ENCODE assay signal across 1 cellular context in the genomic region with DNA sequence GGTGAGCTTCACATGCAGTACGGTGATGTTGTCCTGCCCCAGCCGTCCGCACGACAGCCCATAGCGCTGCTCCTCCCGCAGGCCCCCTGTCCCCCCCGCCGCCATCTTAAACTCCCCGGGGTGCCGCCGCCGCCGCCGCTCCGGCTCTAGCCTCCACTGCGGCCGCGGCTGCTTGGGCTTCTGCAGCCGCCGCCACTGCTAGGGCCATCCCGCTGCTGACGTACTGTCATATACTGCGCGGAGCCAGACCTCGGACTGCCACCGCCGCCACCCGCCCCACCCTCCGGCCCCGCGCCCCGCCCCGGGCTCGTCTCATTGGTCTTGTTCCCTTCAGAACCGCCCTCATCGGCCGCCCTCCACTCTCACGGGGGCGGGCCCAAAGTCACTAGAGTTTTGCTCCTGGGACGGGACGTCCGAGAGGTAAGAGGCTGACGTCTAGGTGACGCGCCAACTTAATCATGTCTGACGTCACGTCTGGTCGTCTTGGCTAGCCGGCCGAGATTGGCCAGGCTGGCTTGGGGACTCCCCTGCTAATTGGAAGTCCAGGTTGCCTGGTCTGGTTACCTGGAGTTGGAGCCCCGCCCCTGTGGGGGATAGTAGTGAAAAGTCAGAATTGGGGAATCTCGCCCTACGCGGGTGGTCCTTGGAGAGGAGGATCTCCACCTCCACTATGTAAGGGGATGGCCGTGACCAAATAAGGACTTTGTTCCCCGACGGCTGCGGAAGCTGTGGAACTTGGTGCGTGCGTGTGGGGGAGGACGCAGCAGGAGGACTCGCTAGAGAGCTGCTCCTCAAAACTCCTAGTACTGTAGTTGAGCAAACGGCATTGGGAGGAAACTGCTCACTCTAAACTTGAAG.
TF ChIP-seq lines count a peak whose summit lies in the region.

A gene (minus strand): TSS at position 235 of the 858 bp plus-strand sequence. CDS start 130 bp downstream, at position 105.

TF ChIP-seq in K562, 482 proteins besides CTCF, POLR2A, EP300 and RAD21 (continued from another document and continues in another):
- TF ChIP-seq, protein P1, sequence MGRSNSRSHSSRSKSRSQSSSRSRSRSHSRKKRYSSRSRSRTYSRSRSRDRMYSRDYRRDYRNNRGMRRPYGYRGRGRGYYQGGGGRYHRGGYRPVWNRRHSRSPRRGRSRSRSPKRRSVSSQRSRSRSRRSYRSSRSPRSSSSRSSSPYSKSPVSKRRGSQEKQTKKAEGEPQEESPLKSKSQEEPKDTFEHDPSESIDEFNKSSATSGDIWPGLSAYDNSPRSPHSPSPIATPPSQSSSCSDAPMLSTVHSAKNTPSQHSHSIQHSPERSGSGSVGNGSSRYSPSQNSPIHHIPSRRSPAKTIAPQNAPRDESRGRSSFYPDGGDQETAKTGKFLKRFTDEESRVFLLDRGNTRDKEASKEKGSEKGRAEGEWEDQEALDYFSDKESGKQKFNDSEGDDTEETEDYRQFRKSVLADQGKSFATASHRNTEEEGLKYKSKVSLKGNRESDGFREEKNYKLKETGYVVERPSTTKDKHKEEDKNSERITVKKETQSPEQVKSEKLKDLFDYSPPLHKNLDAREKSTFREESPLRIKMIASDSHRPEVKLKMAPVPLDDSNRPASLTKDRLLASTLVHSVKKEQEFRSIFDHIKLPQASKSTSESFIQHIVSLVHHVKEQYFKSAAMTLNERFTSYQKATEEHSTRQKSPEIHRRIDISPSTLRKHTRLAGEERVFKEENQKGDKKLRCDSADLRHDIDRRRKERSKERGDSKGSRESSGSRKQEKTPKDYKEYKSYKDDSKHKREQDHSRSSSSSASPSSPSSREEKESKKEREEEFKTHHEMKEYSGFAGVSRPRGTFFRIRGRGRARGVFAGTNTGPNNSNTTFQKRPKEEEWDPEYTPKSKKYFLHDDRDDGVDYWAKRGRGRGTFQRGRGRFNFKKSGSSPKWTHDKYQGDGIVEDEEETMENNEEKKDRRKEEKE (IDR thresholded peaks at IDR 0.05; ENCODE audit: borderline replicate concordance in 1 of 2, control insufficient read depth in 1 of 2, low read depth in 2 of 2, low read length in 1 of 2), result no peak
- TF ChIP-seq TCF3 (CRISPR knock-in tag; IDR thresholded peaks at IDR 0.05) (0 out of 2 replicates have a peak, but pooled peaks have one; percentile 9), RNF2 (IDR thresholded peaks at IDR 0.05) (no peak), NCOA2 (IDR thresholded peaks at IDR 0.05; ENCODE audit: partially characterized antibody in 2 of 2) (no peak), SAP30 (IDR thresholded peaks at IDR 0.05; ENCODE audit: borderline replicate concordance, insufficient read depth, low read depth, low read length, poor library complexity, severe bottlenecking) (no peak), ZC3H8 (IDR thresholded peaks at IDR 0.05) (no peak), STAT5A (IDR thresholded peaks at IDR 0.05; ENCODE audit: borderline replicate concordance, low read length) (no peak), KAT7 (CRISPR knock-in tag; IDR thresholded peaks at IDR 0.05; ENCODE audit: borderline replicate concordance) (no peak), CCNT2 (IDR thresholded peaks at IDR 0.05; ENCODE audit: borderline replicate concordance, extremely low read depth, insufficient read length, low read depth, low read length) (no peak), ZNF184 (CRISPR knock-in tag; IDR thresholded peaks at IDR 0.05) (no peak), NEUROD1 (IDR thresholded peaks at IDR 0.05; ENCODE audit: borderline replicate concordance, low read depth, low read length, partially characterized antibody) (no peak), PPARD (CRISPR knock-in tag; IDR thresholded peaks at IDR 0.05) (no peak), NFIC (IDR thresholded peaks at IDR 0.05) (peak; percentile 80), ZNF551 (CRISPR knock-in tag; IDR thresholded peaks at IDR 0.05) (no peak), MCM5 (IDR thresholded peaks at IDR 0.05; ENCODE audit: low read depth) (no peak), SNRNP70 (optimal IDR thresholded peaks at IDR 0.05; ENCODE audit: low read depth, low read length) (no peak), ZNF23 (CRISPR knock-in tag; IDR thresholded peaks at IDR 0.05) (no peak), NR1H2 (CRISPR knock-in tag; IDR thresholded peaks at IDR 0.05) (0 out of 2 replicates have a peak, but pooled peaks have one; percentile 49), FUS (optimal IDR thresholded peaks at IDR 0.05; ENCODE audit: low read depth, low read length) (no peak), KDM1A (IDR thresholded peaks at IDR 0.05) (peak in 1 of 2 experiments; percentile 56; a peak in 2 of 4 replicates), ZNF133 (CRISPR knock-in tag; IDR thresholded peaks at IDR 0.05) (no peak), HLTF (IDR thresholded peaks at IDR 0.05) (peak; percentile 24; the same call in 1 of the 2 replicates), LEF1 (IDR thresholded peaks at IDR 0.05) (0 out of 2 replicates have a peak, but pooled peaks have one; percentile 30), HNRNPL (IDR thresholded peaks at IDR 0.05; ENCODE audit: low read depth, low read length) (no peak), ATF1 (CRISPR knock-in tag; IDR thresholded peaks at IDR 0.05) (peak; percentile 88), ATF1 (tag; IDR thresholded peaks at IDR 0.05) (peak; percentile 100), POLR2AphosphoS2 (IDR thresholded peaks at IDR 0.05; ENCODE audit: low read length) (no peak), HDAC3 (IDR thresholded peaks at IDR 0.05; ENCODE audit: borderline replicate concordance, partially characterized antibody) (no peak)
- TF ChIP-seq, protein P2, sequence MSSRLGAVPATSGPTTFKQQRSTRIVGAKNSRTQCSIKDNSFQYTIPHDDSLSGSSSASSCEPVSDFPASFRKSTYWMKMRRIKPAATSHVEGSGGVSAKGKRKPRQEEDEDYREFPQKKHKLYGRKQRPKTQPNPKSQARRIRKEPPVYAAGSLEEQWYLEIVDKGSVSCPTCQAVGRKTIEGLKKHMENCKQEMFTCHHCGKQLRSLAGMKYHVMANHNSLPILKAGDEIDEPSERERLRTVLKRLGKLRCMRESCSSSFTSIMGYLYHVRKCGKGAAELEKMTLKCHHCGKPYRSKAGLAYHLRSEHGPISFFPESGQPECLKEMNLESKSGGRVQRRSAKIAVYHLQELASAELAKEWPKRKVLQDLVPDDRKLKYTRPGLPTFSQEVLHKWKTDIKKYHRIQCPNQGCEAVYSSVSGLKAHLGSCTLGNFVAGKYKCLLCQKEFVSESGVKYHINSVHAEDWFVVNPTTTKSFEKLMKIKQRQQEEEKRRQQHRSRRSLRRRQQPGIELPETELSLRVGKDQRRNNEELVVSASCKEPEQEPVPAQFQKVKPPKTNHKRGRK (tag; IDR thresholded peaks at IDR 0.05), result no peak
- TF ChIP-seq, protein P3, sequence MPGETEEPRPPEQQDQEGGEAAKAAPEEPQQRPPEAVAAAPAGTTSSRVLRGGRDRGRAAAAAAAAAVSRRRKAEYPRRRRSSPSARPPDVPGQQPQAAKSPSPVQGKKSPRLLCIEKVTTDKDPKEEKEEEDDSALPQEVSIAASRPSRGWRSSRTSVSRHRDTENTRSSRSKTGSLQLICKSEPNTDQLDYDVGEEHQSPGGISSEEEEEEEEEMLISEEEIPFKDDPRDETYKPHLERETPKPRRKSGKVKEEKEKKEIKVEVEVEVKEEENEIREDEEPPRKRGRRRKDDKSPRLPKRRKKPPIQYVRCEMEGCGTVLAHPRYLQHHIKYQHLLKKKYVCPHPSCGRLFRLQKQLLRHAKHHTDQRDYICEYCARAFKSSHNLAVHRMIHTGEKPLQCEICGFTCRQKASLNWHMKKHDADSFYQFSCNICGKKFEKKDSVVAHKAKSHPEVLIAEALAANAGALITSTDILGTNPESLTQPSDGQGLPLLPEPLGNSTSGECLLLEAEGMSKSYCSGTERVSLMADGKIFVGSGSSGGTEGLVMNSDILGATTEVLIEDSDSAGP (CRISPR knock-in tag; IDR thresholded peaks at IDR 0.05), result no peak
- TF ChIP-seq, protein P4, sequence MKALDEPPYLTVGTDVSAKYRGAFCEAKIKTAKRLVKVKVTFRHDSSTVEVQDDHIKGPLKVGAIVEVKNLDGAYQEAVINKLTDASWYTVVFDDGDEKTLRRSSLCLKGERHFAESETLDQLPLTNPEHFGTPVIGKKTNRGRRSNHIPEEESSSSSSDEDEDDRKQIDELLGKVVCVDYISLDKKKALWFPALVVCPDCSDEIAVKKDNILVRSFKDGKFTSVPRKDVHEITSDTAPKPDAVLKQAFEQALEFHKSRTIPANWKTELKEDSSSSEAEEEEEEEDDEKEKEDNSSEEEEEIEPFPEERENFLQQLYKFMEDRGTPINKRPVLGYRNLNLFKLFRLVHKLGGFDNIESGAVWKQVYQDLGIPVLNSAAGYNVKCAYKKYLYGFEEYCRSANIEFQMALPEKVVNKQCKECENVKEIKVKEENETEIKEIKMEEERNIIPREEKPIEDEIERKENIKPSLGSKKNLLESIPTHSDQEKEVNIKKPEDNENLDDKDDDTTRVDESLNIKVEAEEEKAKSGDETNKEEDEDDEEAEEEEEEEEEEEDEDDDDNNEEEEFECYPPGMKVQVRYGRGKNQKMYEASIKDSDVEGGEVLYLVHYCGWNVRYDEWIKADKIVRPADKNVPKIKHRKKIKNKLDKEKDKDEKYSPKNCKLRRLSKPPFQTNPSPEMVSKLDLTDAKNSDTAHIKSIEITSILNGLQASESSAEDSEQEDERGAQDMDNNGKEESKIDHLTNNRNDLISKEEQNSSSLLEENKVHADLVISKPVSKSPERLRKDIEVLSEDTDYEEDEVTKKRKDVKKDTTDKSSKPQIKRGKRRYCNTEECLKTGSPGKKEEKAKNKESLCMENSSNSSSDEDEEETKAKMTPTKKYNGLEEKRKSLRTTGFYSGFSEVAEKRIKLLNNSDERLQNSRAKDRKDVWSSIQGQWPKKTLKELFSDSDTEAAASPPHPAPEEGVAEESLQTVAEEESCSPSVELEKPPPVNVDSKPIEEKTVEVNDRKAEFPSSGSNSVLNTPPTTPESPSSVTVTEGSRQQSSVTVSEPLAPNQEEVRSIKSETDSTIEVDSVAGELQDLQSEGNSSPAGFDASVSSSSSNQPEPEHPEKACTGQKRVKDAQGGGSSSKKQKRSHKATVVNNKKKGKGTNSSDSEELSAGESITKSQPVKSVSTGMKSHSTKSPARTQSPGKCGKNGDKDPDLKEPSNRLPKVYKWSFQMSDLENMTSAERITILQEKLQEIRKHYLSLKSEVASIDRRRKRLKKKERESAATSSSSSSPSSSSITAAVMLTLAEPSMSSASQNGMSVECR (CRISPR knock-in tag; IDR thresholded peaks at IDR 0.05), result no peak
- TF ChIP-seq, protein P5, sequence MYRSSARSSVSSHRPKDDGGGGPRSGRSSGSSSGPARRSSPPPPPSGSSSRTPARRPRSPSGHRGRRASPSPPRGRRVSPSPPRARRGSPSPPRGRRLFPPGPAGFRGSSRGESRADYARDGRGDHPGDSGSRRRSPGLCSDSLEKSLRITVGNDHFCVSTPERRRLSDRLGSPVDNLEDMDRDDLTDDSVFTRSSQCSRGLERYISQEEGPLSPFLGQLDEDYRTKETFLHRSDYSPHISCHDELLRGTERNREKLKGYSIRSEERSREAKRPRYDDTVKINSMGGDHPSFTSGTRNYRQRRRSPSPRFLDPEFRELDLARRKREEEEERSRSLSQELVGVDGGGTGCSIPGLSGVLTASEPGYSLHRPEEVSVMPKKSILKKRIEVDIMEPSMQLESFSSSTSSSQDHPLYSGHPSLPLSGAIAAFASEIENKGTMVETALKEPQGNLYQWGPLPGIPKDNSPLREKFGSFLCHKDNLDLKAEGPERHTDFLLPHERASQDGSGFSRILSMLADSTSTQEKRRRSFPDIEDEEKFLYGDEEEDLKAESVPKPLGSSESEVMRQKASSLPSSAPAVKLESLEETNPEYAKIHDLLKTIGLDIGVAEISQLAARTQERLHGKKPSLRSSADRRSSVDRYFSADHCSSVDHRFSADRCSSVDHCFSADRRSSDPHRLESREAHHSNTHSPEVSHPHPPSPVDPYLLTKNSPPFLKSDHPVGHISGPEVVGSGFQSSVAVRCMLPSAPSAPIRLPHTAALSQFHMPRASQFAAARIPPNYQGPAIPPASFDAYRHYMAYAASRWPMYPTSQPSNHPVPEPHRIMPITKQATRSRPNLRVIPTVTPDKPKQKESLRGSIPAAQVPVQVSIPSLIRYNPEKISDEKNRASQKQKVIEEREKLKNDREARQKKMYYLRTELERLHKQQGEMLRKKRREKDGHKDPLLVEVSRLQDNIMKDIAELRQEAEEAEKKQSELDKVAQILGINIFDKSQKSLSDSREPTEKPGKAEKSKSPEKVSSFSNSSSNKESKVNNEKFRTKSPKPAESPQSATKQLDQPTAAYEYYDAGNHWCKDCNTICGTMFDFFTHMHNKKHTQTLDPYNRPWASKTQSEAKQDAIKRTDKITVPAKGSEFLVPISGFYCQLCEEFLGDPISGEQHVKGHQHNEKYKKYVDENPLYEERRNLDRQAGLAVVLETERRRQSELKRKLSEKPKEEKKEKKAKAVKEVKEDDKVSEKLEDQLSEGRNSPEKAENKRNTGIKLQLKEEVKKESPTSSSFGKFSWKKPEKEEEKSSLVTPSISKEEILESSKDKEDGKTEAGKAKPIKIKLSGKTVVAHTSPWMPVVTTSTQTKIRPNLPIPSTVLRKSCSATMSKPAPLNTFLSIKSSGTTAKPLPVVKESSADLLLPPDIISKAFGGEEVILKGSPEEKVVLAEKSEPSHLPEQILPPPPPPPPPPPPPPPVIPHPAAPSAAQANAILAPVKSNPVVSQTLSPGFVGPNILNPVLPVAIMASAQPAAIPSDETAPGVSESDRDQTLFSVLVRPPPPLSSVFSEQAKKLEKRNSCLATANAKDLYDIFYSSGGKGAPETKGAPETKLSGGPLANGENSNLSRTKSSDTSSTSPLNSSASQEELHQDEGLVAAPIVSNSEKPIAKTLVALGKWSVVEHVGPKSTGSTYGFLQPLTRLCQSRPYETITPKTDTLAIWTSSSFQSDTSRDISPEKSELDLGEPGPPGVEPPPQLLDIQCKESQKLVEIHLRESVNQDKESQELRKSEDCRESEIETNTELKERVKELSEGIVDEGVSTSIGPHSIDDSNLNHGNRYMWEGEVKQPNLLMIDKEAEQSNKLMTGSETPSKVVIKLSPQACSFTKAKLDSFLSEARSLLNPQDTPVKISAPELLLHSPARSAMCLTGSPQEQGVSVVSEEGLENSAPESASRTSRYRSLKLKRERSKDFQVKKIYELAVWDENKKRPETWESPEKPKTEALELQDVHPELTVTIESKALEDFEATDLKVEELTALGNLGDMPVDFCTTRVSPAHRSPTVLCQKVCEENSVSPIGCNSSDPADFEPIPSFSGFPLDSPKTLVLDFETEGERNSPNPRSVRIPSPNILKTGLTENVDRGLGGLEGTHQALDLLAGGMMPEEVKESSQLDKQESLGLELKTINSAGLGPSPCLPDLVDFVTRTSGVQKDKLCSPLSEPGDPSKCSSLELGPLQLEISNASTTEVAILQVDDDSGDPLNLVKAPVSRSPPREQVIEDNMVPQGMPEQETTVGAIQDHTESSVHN (IDR thresholded peaks at IDR 0.05; ENCODE audit: borderline replicate concordance in 1 of 2, low read depth in 1 of 2), result 0 out of 4 replicates have a peak, but pooled peaks of 1 of the 2 experiments have one; percentile 22
- TF ChIP-seq, protein P6, sequence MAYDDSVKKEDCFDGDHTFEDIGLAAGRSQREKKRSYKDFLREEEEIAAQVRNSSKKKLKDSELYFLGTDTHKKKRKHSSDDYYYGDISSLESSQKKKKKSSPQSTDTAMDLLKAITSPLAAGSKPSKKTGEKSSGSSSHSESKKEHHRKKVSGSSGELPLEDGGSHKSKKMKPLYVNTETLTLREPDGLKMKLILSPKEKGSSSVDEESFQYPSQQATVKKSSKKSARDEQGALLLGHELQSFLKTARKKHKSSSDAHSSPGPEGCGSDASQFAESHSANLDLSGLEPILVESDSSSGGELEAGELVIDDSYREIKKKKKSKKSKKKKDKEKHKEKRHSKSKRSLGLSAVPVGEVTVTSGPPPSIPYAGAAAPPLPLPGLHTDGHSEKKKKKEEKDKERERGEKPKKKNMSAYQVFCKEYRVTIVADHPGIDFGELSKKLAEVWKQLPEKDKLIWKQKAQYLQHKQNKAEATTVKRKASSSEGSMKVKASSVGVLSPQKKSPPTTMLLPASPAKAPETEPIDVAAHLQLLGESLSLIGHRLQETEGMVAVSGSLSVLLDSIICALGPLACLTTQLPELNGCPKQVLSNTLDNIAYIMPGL (CRISPR knock-in tag; IDR thresholded peaks at IDR 0.05), result peak; percentile 11; the same call in 1 of the 2 replicates
